17 cellular contexts compared by ENCODE assay signal in the genomic region with DNA sequence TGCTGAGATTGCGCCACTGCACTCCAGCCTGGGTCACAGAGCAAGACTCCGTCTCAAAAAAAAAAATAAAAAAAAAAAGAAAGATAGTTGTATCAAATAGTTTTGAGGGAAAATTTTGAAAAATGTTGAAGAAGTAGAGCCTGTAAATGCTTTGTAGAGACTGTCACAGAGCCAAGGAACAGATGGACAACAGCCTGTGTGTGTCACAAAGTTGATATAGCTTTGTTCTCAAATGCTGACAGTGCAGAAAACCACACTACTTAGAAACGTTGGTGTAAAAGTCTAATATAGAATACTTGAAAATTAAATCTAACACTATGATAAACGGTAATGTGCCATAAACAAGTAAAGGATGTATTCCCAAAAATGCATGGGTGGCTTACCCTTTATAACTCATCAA. TPM values are rescaled to one million over a fixed set of nuclear protein-coding genes. Genes with fewer than 3 reads are reported as not detected.
DNase-seq lines count a peak whose midpoint lies in the region; ATAC-seq, FAIRE-seq and TF ChIP-seq lines count a peak whose summit lies in the region.
"Had no signal": no experiment of that assay in that cellular context is flagged by ENCODE, and none has a peak within 500 bp of the region (broad histone marks: within the 10 kb centered on the region; RNA-seq: fewer than 3 reads in every experiment).

No MANE protein-coding gene starts in this region.

- TF ChIP-seq CTCF in A549 (IDR thresholded peaks at IDR 0.05) (no peak), H1 (IDR thresholded peaks at IDR 0.05; ENCODE audit: control extremely low read depth in 1 of 3, insufficient read depth in 1 of 3, low read depth in 1 of 3, low read length in 3 of 3) (no peak)

- no peak overlapping the region for H4K8ac ChIP-seq in H1 (ENCODE audit: extremely low read depth, insufficient read depth, low read length)

- H2AFZ ChIP-seq in H1 (ENCODE audit: low read length) = no peak overlapping the region
- H2AFZ ChIP-seq: GM23248 had no signal

- no peak overlapping the region for H3K18ac ChIP-seq in H1 (ENCODE audit: extremely low read depth, low read length)

- H3K14ac ChIP-seq in H1 (ENCODE audit: insufficient read length) = no peak overlapping the region

- H2AK5ac ChIP-seq in H1 (ENCODE audit: low read depth, low read length) = no peak overlapping the region

- H3K9me3 ChIP-seq in A549 = no peaks in the 10 kb centered on the region
- no peaks in the 10 kb centered on the region for H3K9me3 ChIP-seq in H1 (ENCODE audit: insufficient read depth in 2 of 2, low read depth in 1 of 2, low read length in 1 of 2)

- no peak overlapping the region for H4K91ac ChIP-seq in H1 (replicated peaks; ENCODE audit: insufficient read length, low read length)

- CTCF ChIA-PET in A549 (lab: Yijun Ruan, JAX) = interaction anchor here (0.7 kb wide), 1 partner anchor 160 kb away, joined by 4 read pairs; no protein-coding TSS in a partner anchor
- CTCF ChIA-PET in H1 (lab: Charles Lee; ENCODE audit: partially characterized antibody) = interaction anchor here (0.7 to 2.0 kb wide), 5 partner anchors 14 to 42 kb away, joined by 3 to 6 read pairs (median 4); no protein-coding TSS in a partner anchor

- no peak overlapping the region for H3K4ac ChIP-seq in H1 (replicated peaks; ENCODE audit: insufficient read length, low read depth, low read length)

- no peaks in the 10 kb centered on the region for H3K23me2 ChIP-seq in H1 (ENCODE audit: low read depth, low read length)

- no peak overlapping the region for H2BK12ac ChIP-seq in H1 (ENCODE audit: low read depth, low read length)

- peaks cover 3 to 77% of the 10 kb centered on the region in 2 experiments; a peak in 3 of 4 replicates for H3K79me2 ChIP-seq in H1 (ENCODE audit: control insufficient read depth in 1 of 2, insufficient read depth in 2 of 2, low read length in 2 of 2)

- no peak overlapping the region for H2BK20ac ChIP-seq in H1 (ENCODE audit: low read length)

- TF ChIP-seq EP300 in A549 (IDR thresholded peaks at IDR 0.05) = no peak
- no peak for TF ChIP-seq EP300 in H1 (IDR thresholded peaks at IDR 0.05; ENCODE audit: borderline replicate concordance in 1 of 2, low read depth in 2 of 2, low read length in 2 of 2)

- H4K20me1 ChIP-seq in H1 (replicated peaks in 1 of 2; ENCODE audit: control insufficient read depth in 1 of 2, insufficient read depth in 2 of 2, low read length in 2 of 2) = peaks cover 0 to under 1% of the 10 kb centered on the region in 2 experiments

- DNase-seq in A549 (ENCODE audit: low read depth in 1 of 2, low spot score in 1 of 2) (no peak), EH (ENCODE audit: low read depth) (peak; percentile 29), NCI-H446 treated with DMSO at 0.1 percent for 48 hours (lab: John Stamatoyannopoulos, UW) (peak; percentile 48), H1 (ENCODE audit: low read depth in 1 of 2, low spot score in 2 of 2) (no peak), NCI-H2227 treated with DMSO at 0.1 percent for 48 hours (lab: John Stamatoyannopoulos, UW) (no peak), posterior vena cava (ENCODE audit: low spot score) (no peak)
- DNase-seq in activated CD4-positive, CD25-positive, alpha-beta regulatory T cell treated with anti-CD3 and anti-CD28 coated beads, Interleukin-2, amount 50 U/mL, for 72 hours = no peak
- DNase-seq: CD8-positive, alpha-beta T cell; COR-L47; GM23248; H9; KG1 had no signal

- no peak overlapping the region for H3K23ac ChIP-seq in H1 (ENCODE audit: insufficient read length)

- ATAC-seq in A549 = no peak
- no peak for ATAC-seq in HG03095 (IDR thresholded peaks at IDR 0.05; ENCODE audit: unreplicated experiment)
- ATAC-seq: CD8-positive, alpha-beta T cell had no signal

- H2BK120ac ChIP-seq in H1 (replicated peaks; ENCODE audit: low read depth, low read length) = no peak overlapping the region

- H3K27ac ChIP-seq in A549 (no peak overlapping the region), H1 (ENCODE audit: low read depth, low read length) (no peak overlapping the region)
- H3K27ac ChIP-seq: GM23248 had no signal

- no peak overlapping the region for H4K5ac ChIP-seq in H1 (ENCODE audit: insufficient read length, low read depth, low read length)

- H3K4me1 ChIP-seq in A549 (no peaks in the 10 kb centered on the region), H1 (replicated peaks in 1 of 4; ENCODE audit: control insufficient read depth in 3 of 4, insufficient read depth in 4 of 4, low read length in 3 of 4) (peaks cover 9 to 18% (median 13%) of the 10 kb centered on the region in 4 experiments; a peak in 6 of 7 replicates)

- POLR2A ChIA-PET in A549 (lab: Yijun Ruan, JAX) (no interaction called here), H1 (lab: Charles Lee; ENCODE audit: partially characterized antibody) (interaction anchor here (0.8 kb wide), 1 partner anchor 33 kb away, joined by 4 read pairs; no protein-coding TSS in a partner anchor)

- H3K4me2 ChIP-seq in A549 = no peak overlapping the region
- H3K4me2 ChIP-seq in H1 (ENCODE audit: insufficient read depth in 1 of 2, low read depth in 2 of 2, low read length in 2 of 2) = no peak overlapping the region

- no peaks in the 10 kb centered on the region for H3K36me3 ChIP-seq in H1 (ENCODE audit: control insufficient read depth in 2 of 4, insufficient read depth in 4 of 4, low read length in 3 of 4)

- intact Hi-C loops in posterior vena cava (cut with DNase I) = no loop called here

- no peak overlapping the region for H3K56ac ChIP-seq in H1 (replicated peaks; ENCODE audit: insufficient read length, low read depth, low read length)

- TF ChIP-seq RAD21 in A549 (conservative IDR thresholded peaks at IDR 0.05 in 1 of 2, IDR thresholded peaks at IDR 0.05 in 1 of 2) (no peak), H1 (IDR thresholded peaks at IDR 0.05 in 1 of 2, conservative IDR thresholded peaks at IDR 0.05 in 1 of 2; ENCODE audit: low read depth in 2 of 2, low read length in 2 of 2) (no peak)

- H3K9ac ChIP-seq in H1 (replicated peaks in 1 of 4; ENCODE audit: extremely low read depth in 1 of 4, low read depth in 3 of 4, low read length in 3 of 4) = no peak overlapping the region
- H3K9ac ChIP-seq: GM23248 had no signal

- TF ChIP-seq POLR2A in A549 (IDR thresholded peaks at IDR 0.05; ENCODE audit: low read length) (no peak), H1 (IDR thresholded peaks at IDR 0.05; ENCODE audit: control extremely low read depth in 1 of 2, low read depth in 2 of 2, low read length in 2 of 2) (no peak)

- FAIRE-seq in A549 (lab: Jason Lieb, UNC) (no peak), H1 (lab: Jason Lieb, UNC) (no peak)
- FAIRE-seq: A204.1, GM12891, HTR-8/SVneo had no signal

- H3K4me3 ChIP-seq in A549 = no peak overlapping the region
- no peak overlapping the region for H3K4me3 ChIP-seq in H1 (ENCODE audit: extremely low read depth in 1 of 4, insufficient read depth in 2 of 4, low read depth in 3 of 4, low read length in 4 of 4)
- H3K4me3 ChIP-seq: GM23248 had no signal

- H2BK5ac ChIP-seq in H1 (ENCODE audit: low read depth, low read length) = no peak overlapping the region

- H3K27me3 ChIP-seq in H1 (replicated peaks in 1 of 4; ENCODE audit: control insufficient read depth in 3 of 4, extremely low read depth in 1 of 4, insufficient read depth in 3 of 4, low read length in 3 of 4) = no peaks in the 10 kb centered on the region

- peaks cover 10% of the 10 kb centered on the region for H3K79me1 ChIP-seq in H1 (ENCODE audit: low read depth, low read length)

- no peak overlapping the region for H2BK15ac ChIP-seq in H1 (ENCODE audit: low read length)

- 53% methylated on average over 4 of the region's 4 CpGs for WGBS in A549 (ENCODE audit: missing lambda C conversion rate)
- 93% methylated on average over 2 of the region's 4 CpGs; no CpG with 5 or more reads in 1 of the 2 experiments for WGBS in H1 (ENCODE audit: extremely low coverage in 1 of 2, insufficient coverage in 1 of 2, insufficient read length in 1 of 2, insufficient replicate concordance in 2 of 2, low coverage in 1 of 2, low lambda C conversion rate in 2 of 2, missing lambda C conversion rate in 1 of 2), 2 experiments

RNA-seq across cellular contexts. Expression of a gene that starts 25.4 kb away (rescaled TPM):
- polyA plus RNA-seq in A549 (2011; rRNA removed) = 2.8 and 3.4 TPM in 2 replicates
- polyA plus RNA-seq in A549 (2012; cell fraction: cytosol; rRNA removed) = 4.3 and 6.3 TPM in 2 replicates
- polyA plus RNA-seq in A549 (2012; cell fraction: nucleus; rRNA removed) = 14.0 and 14.4 TPM in 2 replicates
- polyA plus RNA-seq in A549 (2017; fragmentation: RNase III; extraction: RNeasy Plus Mini Kit Qiagen cat#74134 plus additional on column Dnase treatment) = 4.5 to 5.7 TPM (median 5.6 TPM) in 3 replicates
- 4.8 and 7.2 TPM in 2 replicates for polyA minus RNA-seq in A549 (2011; rRNA and poly(A)+ RNA removed)
- 130 and 138 TPM in 2 replicates for total RNA-seq in H1 (2021; fragmentation: NEBNext Ultra II Directional; extraction: Animal tissue kit (Norgen Biotek cat#: 25700))
- 110 and 133 TPM in 2 replicates for polyA plus RNA-seq in H1 (2011; rRNA removed)
- polyA plus RNA-seq in H1 (2011; cell fraction: cytosol; rRNA removed) = 105 TPM
- 256 TPM for polyA plus RNA-seq in H1 (2011; cell fraction: nucleus; rRNA removed)
- polyA plus RNA-seq in H1 (2012, experiment 1 of 2) = 146 to 167 TPM (median 153 TPM) in 4 replicates
- polyA plus RNA-seq in H1 (2012, experiment 2 of 2) = 166 TPM
- 111 TPM for polyA plus RNA-seq in H1 (2013, experiment 1 of 2)
- polyA plus RNA-seq in H1 (2013, experiment 2 of 2) = 96.7 TPM
- polyA minus RNA-seq in H1 (2011; rRNA and poly(A)+ RNA removed) = 151 and 164 TPM in 2 replicates
- 99.5 TPM for polyA minus RNA-seq in H1 (2011; cell fraction: cytosol; rRNA and poly(A)+ RNA removed)
- polyA minus RNA-seq in H1 (2011; cell fraction: nucleus; rRNA and poly(A)+ RNA removed) = 99.6 TPM
- total RNA-seq in posterior vena cava = 10 to 100 TPM in 1 of 2 donors, 1 to 10 TPM in 1; 3.0 to 10.3 TPM
- polyA plus RNA-seq: CD14-positive monocyte had no signal

RNA-seq across cellular contexts. Expression of a gene that starts 42.1 kb away (rescaled TPM):
- polyA plus RNA-seq in A549 (2011; rRNA removed) = 8.4 and 10.0 TPM in 2 replicates
- 6.1 and 7.2 TPM in 2 replicates for polyA plus RNA-seq in A549 (2012; cell fraction: cytosol; rRNA removed)
- 19.6 and 22.7 TPM in 2 replicates for polyA plus RNA-seq in A549 (2012; cell fraction: nucleus; rRNA removed)
- 7.7 to 11.8 TPM (median 9.9 TPM) in 3 replicates for polyA plus RNA-seq in A549 (2017; fragmentation: RNase III; extraction: RNeasy Plus Mini Kit Qiagen cat#74134 plus additional on column Dnase treatment)
- polyA minus RNA-seq in A549 (2011; rRNA and poly(A)+ RNA removed) = 11.1 and 14.1 TPM in 2 replicates
- total RNA-seq in H1 (2021; fragmentation: NEBNext Ultra II Directional; extraction: Animal tissue kit (Norgen Biotek cat#: 25700)) = 27.7 and 28.5 TPM in 2 replicates
- polyA plus RNA-seq in H1 (2011; rRNA removed) = 15.7 and 23.8 TPM in 2 replicates
- 23.5 TPM for polyA plus RNA-seq in H1 (2011; cell fraction: cytosol; rRNA removed)
- 63.1 TPM for polyA plus RNA-seq in H1 (2011; cell fraction: nucleus; rRNA removed)
- polyA plus RNA-seq in H1 (2012, experiment 1 of 2) = 17.2 to 26.8 TPM (median 26.2 TPM) in 4 replicates
- 20.2 TPM for polyA plus RNA-seq in H1 (2012, experiment 2 of 2)
- 14.9 TPM for polyA plus RNA-seq in H1 (2013, experiment 1 of 2)
- polyA plus RNA-seq in H1 (2013, experiment 2 of 2) = 13.6 TPM
- polyA minus RNA-seq in H1 (2011; rRNA and poly(A)+ RNA removed) = 17.6 and 19.2 TPM in 2 replicates
- 9.5 TPM for polyA minus RNA-seq in H1 (2011; cell fraction: cytosol; rRNA and poly(A)+ RNA removed)
- polyA minus RNA-seq in H1 (2011; cell fraction: nucleus; rRNA and poly(A)+ RNA removed) = 20.0 TPM
- total RNA-seq in posterior vena cava = 10 to 100 TPM; 15.1 TPM

RNA-seq across cellular contexts. Expression of a gene that starts 42.3 kb away (rescaled TPM):
- polyA plus RNA-seq in A549 (2011; rRNA removed) = 20.9 and 33.7 TPM in 2 replicates
- 61.5 and 66.4 TPM in 2 replicates for polyA plus RNA-seq in A549 (2012; cell fraction: cytosol; rRNA removed)
- 56.0 and 69.6 TPM in 2 replicates for polyA plus RNA-seq in A549 (2012; cell fraction: nucleus; rRNA removed)
- 50.9 to 55.6 TPM (median 51.9 TPM) in 3 replicates for polyA plus RNA-seq in A549 (2017; fragmentation: RNase III; extraction: RNeasy Plus Mini Kit Qiagen cat#74134 plus additional on column Dnase treatment)
- 22.5 and 33.6 TPM in 2 replicates for polyA minus RNA-seq in A549 (2011; rRNA and poly(A)+ RNA removed)
- total RNA-seq in H1 (2021; fragmentation: NEBNext Ultra II Directional; extraction: Animal tissue kit (Norgen Biotek cat#: 25700)) = 97.7 and 99.9 TPM in 2 replicates
- polyA plus RNA-seq in H1 (2011; rRNA removed) = 58.7 and 61.0 TPM in 2 replicates
- polyA plus RNA-seq in H1 (2011; cell fraction: cytosol; rRNA removed) = 50.1 TPM
- 62.3 TPM for polyA plus RNA-seq in H1 (2011; cell fraction: nucleus; rRNA removed)
- polyA plus RNA-seq in H1 (2012, experiment 1 of 2) = 74.9 to 127 TPM (median 111 TPM) in 4 replicates
- 83.0 TPM for polyA plus RNA-seq in H1 (2012, experiment 2 of 2)
- 66.2 TPM for polyA plus RNA-seq in H1 (2013, experiment 1 of 2)
- 61.9 TPM for polyA plus RNA-seq in H1 (2013, experiment 2 of 2)
- 34.6 and 36.2 TPM in 2 replicates for polyA minus RNA-seq in H1 (2011; rRNA and poly(A)+ RNA removed)
- polyA minus RNA-seq in H1 (2011; cell fraction: cytosol; rRNA and poly(A)+ RNA removed) = 37.5 TPM
- polyA minus RNA-seq in H1 (2011; cell fraction: nucleus; rRNA and poly(A)+ RNA removed) = 16.5 TPM
- 10 to 100 TPM; 30.7 to 34.4 TPM for total RNA-seq in posterior vena cava

RNA-seq across cellular contexts. Expression of a gene that starts 47.8 kb away (rescaled TPM):
- polyA plus RNA-seq in A549 (2011; rRNA removed) (12.1 and 14.6 TPM in 2 replicates), A549 (2017; fragmentation: RNase III; extraction: RNeasy Plus Mini Kit Qiagen cat#74134 plus additional on column Dnase treatment) (8.1 to 10.6 TPM (median 10.0 TPM) in 3 replicates), H1 (2011; rRNA removed) (15.0 and 19.1 TPM in 2 replicates)
- 10.3 and 11.7 TPM in 2 replicates for polyA plus RNA-seq in A549 (2012; cell fraction: cytosol; rRNA removed)
- 40.8 and 41.6 TPM in 2 replicates for polyA plus RNA-seq in A549 (2012; cell fraction: nucleus; rRNA removed)
- 21.1 and 29.5 TPM in 2 replicates for polyA minus RNA-seq in A549 (2011; rRNA and poly(A)+ RNA removed)
- 10.8 and 11.4 TPM in 2 replicates for total RNA-seq in H1 (2021; fragmentation: NEBNext Ultra II Directional; extraction: Animal tissue kit (Norgen Biotek cat#: 25700))
- polyA plus RNA-seq in H1 (2011; cell fraction: cytosol; rRNA removed) = 20.6 TPM
- 75.9 TPM for polyA plus RNA-seq in H1 (2011; cell fraction: nucleus; rRNA removed)
- 11.1 to 16.5 TPM (median 14.8 TPM) in 4 replicates for polyA plus RNA-seq in H1 (2012, experiment 1 of 2)
- 11.6 TPM for polyA plus RNA-seq in H1 (2012, experiment 2 of 2)
- polyA plus RNA-seq in H1 (2013, experiment 1 of 2) = 6.7 TPM
- 6.2 TPM for polyA plus RNA-seq in H1 (2013, experiment 2 of 2)
- polyA minus RNA-seq in H1 (2011; rRNA and poly(A)+ RNA removed) = 25.3 and 26.4 TPM in 2 replicates
- 11.2 TPM for polyA minus RNA-seq in H1 (2011; cell fraction: cytosol; rRNA and poly(A)+ RNA removed)
- 24.7 TPM for polyA minus RNA-seq in H1 (2011; cell fraction: nucleus; rRNA and poly(A)+ RNA removed)
- total RNA-seq in posterior vena cava = 1 to 10 TPM; 9.3 to 9.9 TPM

Comparison
In these comparisons a context has a peak if more than half of its experiments do, and no peak if none do; other contexts are left out.
1. DNase-seq: peak in EH (single experiment) and NCI-H446 treated with DMSO at 0.1 percent for 48 hours (single experiment); none in A549 (0 of 2), H1 (0 of 2), activated CD4-positive, CD25-positive, alpha-beta regulatory T cell treated with anti-CD3 and anti-CD28 coated beads, Interleukin-2, amount 50 U/mL, for 72 hours (single experiment), NCI-H2227 treated with DMSO at 0.1 percent for 48 hours (single experiment) and posterior vena cava (single experiment).
2. RNA of a gene that starts 25.4 kb away (total RNA-seq): 130 to 138 TPM in H1; 3.0 to 10.3 TPM in posterior vena cava; every median in the first group is over 10 times any median in the second.